Comparison of ENCODE assay signal across 10 cellular contexts in genomic region chr1:116360435-116361173, GRCh38. TPM values are rescaled to one million over a fixed set of nuclear protein-coding genes. Genes with fewer than 3 reads are reported as not detected.
DNase-seq lines count a peak whose midpoint lies in the region; ATAC-seq and TF ChIP-seq lines count a peak whose summit lies in the region.
"Had no signal": no experiment of that assay in that cellular context is flagged by ENCODE, and none has a peak within 500 bp of the region (broad histone marks: within the 10 kb centered on the region; RNA-seq: fewer than 3 reads in every experiment).

No MANE protein-coding gene starts in this region.

- no peaks in the 10 kb centered on the region for H4K20me1 ChIP-seq in SK-N-SH (ENCODE audit: insufficient read depth)
- H4K20me1 ChIP-seq in OCI-LY7 (ENCODE audit: insufficient read depth, low read length) = no peaks in the 10 kb centered on the region

- no peak for DNase-seq in SK-N-SH
- peak; percentile 36 for DNase-seq in OCI-LY7 (ENCODE audit: low spot score)
- DNase-seq in fibroblast of mammary gland (ENCODE audit: low read depth) = peak; percentile 54
- DNase-seq in stomach = no peak
- DNase-seq in NCI-H1694 (lab: John Stamatoyannopoulos, UW) = no peak
- DNase-seq in NCI-H146 (lab: John Stamatoyannopoulos, UW) = no peak
- DNase-seq: activated naive CD8-positive, alpha-beta T cell treated with anti-CD3 and anti-CD28 coated beads for 36 hours; stimulated activated naive CD4-positive, alpha-beta T cell treated with Interleukin-2 at 50 U/mL for 16 hours had no signal

- ATAC-seq in SK-N-SH treated with all-trans-retinoic acid at 6 μM for 48 hours = no peak
- no peak for ATAC-seq in GM18498 (IDR thresholded peaks at IDR 0.05; ENCODE audit: unreplicated experiment)

- TF ChIP-seq POLR2A in stomach (IDR thresholded peaks at IDR 0.05) = no peak

- H3K4me3 ChIP-seq in SK-N-SH (ENCODE audit: low read depth in 2 of 2, low read length in 1 of 2) = no peak overlapping the region
- H3K4me3 ChIP-seq in OCI-LY7 (ENCODE audit: low read depth, low read length, poor library complexity, severe bottlenecking) = no peak overlapping the region
- no peak overlapping the region for H3K4me3 ChIP-seq in fibroblast of mammary gland (ENCODE audit: control insufficient read depth, low read depth, low read length)
- no peak overlapping the region for H3K4me3 ChIP-seq in stomach

- H3K9me3 ChIP-seq in SK-N-SH (no peaks in the 10 kb centered on the region), OCI-LY7 (ENCODE audit: low read length) (peaks cover 12% of the 10 kb centered on the region; the same call in 1 of the 2 replicates), stomach (no peaks in the 10 kb centered on the region)

- no TSS peak for BruUV-seq in OCI-LY7 (replicated peaks; lab: Mats Ljungman, UMichigan)

- CTCF ChIA-PET in SK-N-SH (lab: Yijun Ruan, JAX) = interaction anchor here (0.8 to 1.3 kb wide), 2 partner anchors 15 to 264 kb away, joined by 4 read pairs; no protein-coding TSS in a partner anchor
- CTCF ChIA-PET in OCI-LY7 (lab: Charles Lee; ENCODE audit: unreplicated experiment) = no interaction called here

- no peak for TF ChIP-seq EP300 in SK-N-SH (IDR thresholded peaks at IDR 0.05; ENCODE audit: borderline replicate concordance in 1 of 2, low read depth in 1 of 2, low read length in 1 of 2)
- no peak for TF ChIP-seq EP300 in stomach (IDR thresholded peaks at IDR 0.05)

- no peaks in the 10 kb centered on the region for H3K9me2 ChIP-seq in SK-N-SH
- H3K9me2 ChIP-seq in OCI-LY7 (ENCODE audit: insufficient read depth, low read length) = no peaks in the 10 kb centered on the region

- no peak overlapping the region for H2AFZ ChIP-seq in SK-N-SH (ENCODE audit: low read depth)
- no peak overlapping the region for H2AFZ ChIP-seq in OCI-LY7 (ENCODE audit: low read length)

- no peak for TF ChIP-seq RAD21 in SK-N-SH (IDR thresholded peaks at IDR 0.05; ENCODE audit: low read length)

- no peaks in the 10 kb centered on the region for H3F3A ChIP-seq in SK-N-SH (replicated peaks; ENCODE audit: insufficient read depth)

- H3K27ac ChIP-seq in SK-N-SH (ENCODE audit: low read depth in 2 of 2, low read length in 1 of 2) (no peak overlapping the region), OCI-LY7 (ENCODE audit: low read depth, low read length, poor library complexity, severe bottlenecking) (no peak overlapping the region), stomach (no peak overlapping the region)

- intact Hi-C loops in OCI-LY7 (cut with micrococcal nuclease; ENCODE audit: unreplicated experiment) (loop anchor here (5.0 kb wide), 1 partner anchor 127 kb away; no protein-coding TSS in a partner anchor), stomach (cut with DNase I; ENCODE audit: low total_unique reads) (loop anchor here (10.0 kb wide), 1 partner anchor 124 kb away; no protein-coding TSS in a partner anchor)

- H3K4me1 ChIP-seq in SK-N-SH (ENCODE audit: control insufficient read depth in 1 of 2, insufficient read depth in 2 of 2, low read depth in 1 of 2, low read length in 1 of 2) = peaks cover 19 to 20% of the 10 kb centered on the region in 2 experiments; a peak in 3 of 4 replicates
- peaks cover 8% of the 10 kb centered on the region for H3K4me1 ChIP-seq in OCI-LY7 (ENCODE audit: insufficient read depth, low read length, poor library complexity, severe bottlenecking)
- H3K4me1 ChIP-seq in stomach = peaks cover 0 to 11% (median 3%) of the 10 kb centered on the region in 4 donors

- H3K27me3 ChIP-seq in SK-N-SH (ENCODE audit: insufficient read depth) (no peaks in the 10 kb centered on the region), stomach (no peaks in the 10 kb centered on the region)

- 26% methylated on average over 2 of the region's 2 CpGs for WGBS in SK-N-SH (ENCODE audit: low lambda C conversion rate)
- WGBS in stomach, 5 donors = 58 to 79% (median 65%) methylated on average over 2 of the region's 2 CpGs

- TF ChIP-seq CTCF in SK-N-SH (IDR thresholded peaks at IDR 0.05) (peak; percentile 28; the same call in 1 of the 2 replicates), OCI-LY7 (conservative IDR thresholded peaks at IDR 0.05; ENCODE audit: low read length) (peak; percentile 69), fibroblast of mammary gland (conservative IDR thresholded peaks at IDR 0.05; ENCODE audit: control insufficient read depth, insufficient read depth, low read depth, low read length) (peak; percentile 45), stomach (IDR thresholded peaks at IDR 0.05) (peak in 5 of 7 experiments; percentile 12 to 42 (median 28))

- H3K4me2 ChIP-seq in SK-N-SH (no peak overlapping the region), OCI-LY7 (ENCODE audit: low read length) (no peak overlapping the region)

- POLR2A ChIA-PET in SK-N-SH (lab: Yijun Ruan, JAX) (no interaction called here), OCI-LY7 (lab: Charles Lee) (no interaction called here)

- H3K9ac ChIP-seq in SK-N-SH = no peak overlapping the region

- H3K36me3 ChIP-seq in SK-N-SH (replicated peaks in 1 of 2; ENCODE audit: control insufficient read depth in 1 of 2, insufficient read depth in 2 of 2, low read length in 1 of 2) (no peaks in the 10 kb centered on the region), OCI-LY7 (ENCODE audit: insufficient read depth, low read length) (no peaks in the 10 kb centered on the region), stomach (no peaks in the 10 kb centered on the region)

- no peaks in the 10 kb centered on the region for H3K79me2 ChIP-seq in SK-N-SH (ENCODE audit: insufficient read depth)
- H3K79me2 ChIP-seq in OCI-LY7 (ENCODE audit: insufficient read depth, low read depth, low read length) = no peaks in the 10 kb centered on the region

TF ChIP-seq in SK-N-SH, 30 proteins besides CTCF, POLR2A, EP300 and RAD21 (continues in another document):
- TF ChIP-seq MXI1 (IDR thresholded peaks at IDR 0.05; ENCODE audit: low read depth, low read length) (no peak), IRF3 (IDR thresholded peaks at IDR 0.05; ENCODE audit: low read depth, low read length) (no peak), GABPA (IDR thresholded peaks at IDR 0.05; ENCODE audit: low read depth) (no peak), TEAD4 (IDR thresholded peaks at IDR 0.05; ENCODE audit: borderline replicate concordance, insufficient read depth) (no peak)

TF ChIP-seq in SK-N-SH treated with all-trans-retinoic acid at 6 μM for 48 hours, 23 proteins besides CTCF, POLR2A, EP300 and RAD21:
- TF ChIP-seq BACH2 (CRISPR knock-in tag; IDR thresholded peaks at IDR 0.05; ENCODE audit: borderline replicate concordance) (no peak), GLIS3 (CRISPR knock-in tag; IDR thresholded peaks at IDR 0.05) (no peak), CSDC2 (CRISPR knock-in tag; IDR thresholded peaks at IDR 0.05) (no peak), ZFP3 (CRISPR knock-in tag; IDR thresholded peaks at IDR 0.05) (no peak), PATZ1 (CRISPR knock-in tag; IDR thresholded peaks at IDR 0.05; ENCODE audit: borderline replicate concordance) (no peak), OSR1 (CRISPR knock-in tag; IDR thresholded peaks at IDR 0.05) (no peak)
TF ChIP-seq in SK-N-SH treated with all-trans-retinoic acid at 6 μM for 48 hours: peak in this region for 0.

RNA-seq across cellular contexts. Expression of gene ATP1A1, which starts 12.4 kb away (rescaled TPM):
- 233 and 235 TPM in 2 replicates for polyA plus RNA-seq in SK-N-SH (2012; rRNA removed)
- polyA plus RNA-seq in SK-N-SH (2012; cell fraction: cytosol; rRNA removed) = 188 and 230 TPM in 2 replicates
- polyA plus RNA-seq in SK-N-SH (2012; cell fraction: nucleus; rRNA removed) = 183 and 211 TPM in 2 replicates
- total RNA-seq in OCI-LY7 (2014; rRNA removed; shearing (Covaris generic)) = 66.8 and 74.4 TPM in 2 replicates
- total RNA-seq in OCI-LY7 (2022) = 183 and 186 TPM in 2 replicates
- total RNA-seq in stomach = 100 to 1,000 TPM; 103 to 576 (median 286) TPM
- 100 to 1,000 TPM in 2 of 3 donors, 10 to 100 TPM in 1; 49.9 to 210 (median 110) TPM for polyA plus RNA-seq in stomach

Comparison
In these comparisons a context has a peak if more than half of its experiments do, and no peak if none do; other contexts are left out.
1. DNase-seq: peak in OCI-LY7 (single experiment) and fibroblast of mammary gland (single experiment); none in SK-N-SH (single experiment), stomach (single experiment), NCI-H1694 (single experiment) and NCI-H146 (single experiment).
2. Peak in every context shown above with its lines, with median percentiles within 50 percentile points of each other: CTCF ChIP-seq.